Comparison of ENCODE assay signal across 14 cellular contexts in the genomic region with DNA sequence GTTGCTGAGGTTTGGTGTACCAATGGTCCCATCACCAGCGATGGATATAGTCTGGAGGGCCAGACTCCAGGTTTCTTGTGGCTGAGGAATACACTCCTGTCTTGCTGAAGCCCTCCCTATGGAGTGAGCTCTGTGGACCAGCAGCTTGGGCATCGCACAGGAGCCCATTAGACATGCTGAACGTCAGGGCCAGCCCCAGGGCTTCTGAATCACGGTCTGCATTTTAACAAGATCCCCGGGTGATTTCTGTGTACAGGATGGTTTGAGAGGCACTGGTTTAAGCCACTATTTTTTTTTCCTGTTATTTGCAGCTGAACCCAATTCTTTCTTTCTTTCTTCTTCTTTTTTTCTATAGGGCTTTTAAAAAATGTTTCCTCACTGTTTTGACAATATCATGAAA.
A peak's percentile ranks its signal among the peaks of the same experiment; 100 is the strongest.
DNase-seq lines count a peak whose midpoint lies in the region; ATAC-seq, FAIRE-seq and TF ChIP-seq lines count a peak whose summit lies in the region.
"Had no signal": no experiment of that assay in that cellular context is flagged by ENCODE, and none has a peak within 500 bp of the region (broad histone marks: within the 10 kb centered on the region; RNA-seq: fewer than 3 reads in every experiment).

No MANE protein-coding gene starts in this region.

- POLR2A ChIA-PET in activated CD8-positive, alpha-beta T cell treated with anti-CD3 and anti-CD28 coated beads, Interleukin-2, amount 10 ng/mL, durations not matched to agents 7 days and 5 days (lab: Charles Lee), result interaction anchor here (1.0 to 3.4 kb wide), 7 partner anchors 8 to 276 kb away, joined by 4 to 29 read pairs (median 5); a partner anchor contains a TSS

- H3K27ac ChIP-seq in BLaER1 treated with 17β-estradiol and CSF1 and Interleukin-3, amounts not matched to agents 10 nM and 100 nM, result peak overlapping the region; percentile 89 to 100 (median 97)
- H3K27ac ChIP-seq in neutrophil, result peak overlapping the region; percentile 99
- H3K27ac ChIP-seq: ovary had no signal

- DNase-seq in GM19239 (ENCODE audit: insufficient read length, low spot score) (no peak), Kasumi-1 (lab: John Stamatoyannopoulos, UW) (no peak), D721Med (ENCODE audit: insufficient read length, low spot score) (no peak), NOMO-1 (lab: John Stamatoyannopoulos, UW; ENCODE audit: unreplicated experiment in 2 of 2) (no peak)
- DNase-seq in activated CD8-positive, alpha-beta T cell treated with anti-CD3 and anti-CD28 coated beads, Interleukin-2, amount 10 ng/mL, durations not matched to agents 7 days and 5 days, result no peak
- DNase-seq in effector CD8-positive, alpha-beta T cell (lab: John Stamatoyannopoulos, UW), result no peak
- DNase-seq: activated CD4-positive, alpha-beta T cell treated with anti-CD3 and anti-CD28 coated beads for 1 hour; NCI-H2171 treated with DMSO at 0.1 percent for 48 hours; ovary; SK-N-SH had no signal

- peak overlapping the region; percentile 99 for H3K27ac Mint-ChIP-seq in activated CD8-positive, alpha-beta T cell treated with anti-CD3 and anti-CD28 coated beads, Interleukin-2, amount 10 ng/mL, durations not matched to agents 7 days and 5 days

- no peaks in the 10 kb centered on the region for H4K20me1 ChIP-seq in BLaER1 treated with 17β-estradiol and CSF1 and Interleukin-3, amounts not matched to agents 10 nM and 100 nM
- H4K20me1 ChIP-seq: BLaER1 had no signal

- H3K27me3 ChIP-seq in BLaER1 treated with 17β-estradiol and CSF1 and Interleukin-3, amounts not matched to agents 10 nM and 100 nM, result no peaks in the 10 kb centered on the region
- H3K27me3 ChIP-seq in neutrophil, result no peaks in the 10 kb centered on the region
- H3K27me3 ChIP-seq: BLaER1, ovary had no signal

- CTCF ChIA-PET in activated CD8-positive, alpha-beta T cell treated with anti-CD3 and anti-CD28 coated beads, Interleukin-2, amount 10 ng/mL, durations not matched to agents 7 days and 5 days (lab: Charles Lee), result interaction anchor here (0.8 to 10.9 kb wide), 12 partner anchors 9 to 310 kb away, joined by 3 to 74 read pairs (median 8); a partner anchor contains a TSS

- H3K4me2 ChIP-seq in BLaER1 treated with 17β-estradiol and CSF1 and Interleukin-3, amounts not matched to agents 10 nM and 100 nM, result peak overlapping the region in 10 of 11 experiments; percentile 53 to 94 (median 84); a peak in 17 of 22 replicates
- H3K4me2 ChIP-seq: SK-N-SH had no signal

- peak overlapping the region in 10 of 11 experiments; percentile 76 to 95 (median 86); a peak in 20 of 22 replicates for H3K9ac ChIP-seq in BLaER1 treated with 17β-estradiol and CSF1 and Interleukin-3, amounts not matched to agents 10 nM and 100 nM
- H3K9ac ChIP-seq: SK-N-SH had no signal

- no peaks in the 10 kb centered on the region for H3K36me3 ChIP-seq in BLaER1 treated with 17β-estradiol and CSF1 and Interleukin-3, amounts not matched to agents 10 nM and 100 nM
- no peaks in the 10 kb centered on the region for H3K36me3 ChIP-seq in neutrophil
- H3K36me3 ChIP-seq: BLaER1, ovary had no signal

- peak; percentile 78 for FAIRE-seq in GM19239 (lab: Jason Lieb, UNC)
- no peak for FAIRE-seq in D721Med (lab: Jason Lieb, UNC)
- FAIRE-seq: G401.6 had no signal

- peaks cover 4 to 31% (median 10%) of the 10 kb centered on the region in 11 experiments; a peak in 15 of 22 replicates for H3K9me3 ChIP-seq in BLaER1 treated with 17β-estradiol and CSF1 and Interleukin-3, amounts not matched to agents 10 nM and 100 nM (replicated peaks in 1 of 11)
- no peaks in the 10 kb centered on the region for H3K9me3 ChIP-seq in neutrophil
- H3K9me3 ChIP-seq: BLaER1, ovary, SK-N-SH had no signal

- peaks cover 53% of the 10 kb centered on the region for H3K36me3 Mint-ChIP-seq in activated CD8-positive, alpha-beta T cell treated with anti-CD3 and anti-CD28 coated beads, Interleukin-2, amount 10 ng/mL, durations not matched to agents 7 days and 5 days (ENCODE audit: low read depth)

- peaks cover 26% of the 10 kb centered on the region for H3K9me3 Mint-ChIP-seq in activated CD8-positive, alpha-beta T cell treated with anti-CD3 and anti-CD28 coated beads, Interleukin-2, amount 10 ng/mL, durations not matched to agents 7 days and 5 days (ENCODE audit: insufficient read depth)

- H3K4me3 ChIP-seq in BLaER1 treated with 17β-estradiol and CSF1 and Interleukin-3, amounts not matched to agents 10 nM and 100 nM, result no peak overlapping the region
- H3K4me3 ChIP-seq in neutrophil (ENCODE audit: low read depth in 1 of 2, low read length in 1 of 2), result peak overlapping the region; percentile 8 to 22
- H3K4me3 ChIP-seq: BLaER1, ovary had no signal

- H3K4me1 Mint-ChIP-seq in activated CD8-positive, alpha-beta T cell treated with anti-CD3 and anti-CD28 coated beads, Interleukin-2, amount 10 ng/mL, durations not matched to agents 7 days and 5 days (ENCODE audit: low read depth), result peaks cover 95% of the 10 kb centered on the region

- H3K4me1 ChIP-seq in BLaER1 treated with 17β-estradiol and CSF1 and Interleukin-3, amounts not matched to agents 10 nM and 100 nM, result peaks cover 46 to 100% (median 97%) of the 10 kb centered on the region in 10 experiments
- H3K4me1 ChIP-seq in neutrophil (ENCODE audit: control insufficient read depth in 1 of 2, insufficient read depth in 1 of 2, low read depth in 1 of 2, low read length in 1 of 2), result peaks cover 90 to 100% of the 10 kb centered on the region in 2 experiments

- TF ChIP-seq CTCF in neutrophil (IDR thresholded peaks at IDR 0.05) (no peak), D721Med (IDR thresholded peaks at IDR 0.05; ENCODE audit: insufficient read depth, missing control alignments) (no peak)

- ATAC-seq in activated CD8-positive, alpha-beta T cell treated with anti-CD3 and anti-CD28 coated beads, Interleukin-2, amount 10 ng/mL, durations not matched to agents 7 days and 5 days, result no peak

- no peaks in the 10 kb centered on the region for H3K27me3 Mint-ChIP-seq in activated CD8-positive, alpha-beta T cell treated with anti-CD3 and anti-CD28 coated beads, Interleukin-2, amount 10 ng/mL, durations not matched to agents 7 days and 5 days (ENCODE audit: low read depth)

- H3K4me3 Mint-ChIP-seq in activated CD8-positive, alpha-beta T cell treated with anti-CD3 and anti-CD28 coated beads, Interleukin-2, amount 10 ng/mL, durations not matched to agents 7 days and 5 days, result no peak overlapping the region

Comparison
In these comparisons a context has a peak if more than half of its experiments do, and no peak if none do; other contexts are left out.
1. H3K4me3 ChIP-seq: peak in neutrophil (2 of 2); none in BLaER1 treated with 17β-estradiol and CSF1 and Interleukin-3, amounts not matched to agents 10 nM and 100 nM (0 of 10).